8 cellular contexts compared by ENCODE assay signal in genomic region chr17:8220783-8221662, GRCh38. TPM values are rescaled to one million over a fixed set of nuclear protein-coding genes. Genes with fewer than 3 reads are reported as not detected.
A peak's percentile ranks its signal among the peaks of the same experiment; 100 is the strongest.
DNase-seq lines count a peak whose midpoint lies in the region; ATAC-seq and TF ChIP-seq lines count a peak whose summit lies in the region.

No MANE protein-coding gene starts in this region.

- POLR2A ChIA-PET in HEK293 (lab: Yijun Ruan, JAX), result interaction anchor here (1.0 to 9.6 kb wide), 19 partner anchors 12 to 162 kb away, joined by 3 to 218 read pairs (median 9); partner anchors contain the start of genes ALOXE3, AURKB, BORCS6 and CTC1
- POLR2A ChIA-PET in WTC11 (lab: Charles Lee), result interaction anchor here (0.6 to 5.0 kb wide), 9 partner anchors 11 to 101 kb away, joined by 3 to 43 read pairs (median 4); partner anchors contain the start of genes AURKB, BORCS6, CTC1 and PFAS

- peak overlapping the region; percentile 99 for H3K4me3 Mint-ChIP-seq in WTC11

- peak; percentile 12 for ATAC-seq in WTC11

- DNase-seq in AML-193 (lab: John Stamatoyannopoulos, UW) (peak; percentile 27 to 43), NCI-H2227 (lab: John Stamatoyannopoulos, UW; ENCODE audit: unreplicated experiment) (peak; percentile 90), WTC11 (ENCODE audit: low spot score) (peak; percentile 96), mammary epithelial cell (peak; percentile 88), iPS-NIHi7 (ENCODE audit: extremely low spot score) (peak; percentile 61), cortex of kidney (lab: John Stamatoyannopoulos, UW) (no peak)

- H3K9ac ChIP-seq in mammary epithelial cell (ENCODE audit: insufficient read depth, low read length) (peak overlapping the region; percentile 72), skeletal muscle satellite cell (ENCODE audit: low read depth, low read length) (peak overlapping the region; percentile 81)

- H3K36me3 ChIP-seq in HEK293 (ENCODE audit: control insufficient read depth in 2 of 2, insufficient read depth in 1 of 2, low read length in 2 of 2), result no peaks in the 10 kb centered on the region
- no peaks in the 10 kb centered on the region for H3K36me3 ChIP-seq in mammary epithelial cell (ENCODE audit: insufficient read depth, low read length)
- H3K36me3 ChIP-seq in skeletal muscle satellite cell (ENCODE audit: insufficient read depth, low read length), result no peaks in the 10 kb centered on the region

- in situ Hi-C loops in mammary epithelial cell (cut with MboI; ENCODE audit: low sequenced_read_pairs in 2 of 2), result loop anchor here in 1 of 2 donors (5.0 kb wide), 1 partner anchor 34 kb away; no protein-coding TSS in a partner anchor

- H3K4me1 ChIP-seq in HEK293 (ENCODE audit: control insufficient read depth, insufficient read depth, low read length) (peaks cover 5% of the 10 kb centered on the region; the same call in 1 of the 2 replicates), mammary epithelial cell (ENCODE audit: insufficient read depth, low read length) (peaks cover 25% of the 10 kb centered on the region), skeletal muscle satellite cell (ENCODE audit: control insufficient read depth, insufficient read depth, low read length) (peaks cover 16% of the 10 kb centered on the region)

- WGBS in mammary epithelial cell (ENCODE audit: low coverage, missing lambda C conversion rate), result 1% methylated on average over 36 of the region's 45 CpGs

- H3K9me3 Mint-ChIP-seq in WTC11, result no peaks in the 10 kb centered on the region

- H3K9me3 ChIP-seq in HEK293 (ENCODE audit: control insufficient read depth, insufficient read depth, low read depth, low read length), result no peaks in the 10 kb centered on the region
- no peaks in the 10 kb centered on the region for H3K9me3 ChIP-seq in mammary epithelial cell (replicated peaks; ENCODE audit: insufficient read depth, low read length)
- no peaks in the 10 kb centered on the region for H3K9me3 ChIP-seq in skeletal muscle satellite cell (replicated peaks; ENCODE audit: low read length)

- H3K4me1 Mint-ChIP-seq in WTC11, result peaks cover 14% of the 10 kb centered on the region

- intact Hi-C loops in mammary epithelial cell (cut with micrococcal nuclease), result loop anchor here (1.0 to 5.0 kb wide), 3 partner anchors 11 to 149 kb away; partner anchors contain the start of gene AURKB

- dilution Hi-C loops in mammary epithelial cell (cut with HindIII; ENCODE audit: low sequenced_read_pairs), result no loop called here

- H2AFZ ChIP-seq in mammary epithelial cell (ENCODE audit: low read depth, low read length), result peak overlapping the region; percentile 89

- no peaks in the 10 kb centered on the region for H4K20me1 ChIP-seq in mammary epithelial cell (ENCODE audit: insufficient read depth, low read length)

- H3K27ac Mint-ChIP-seq in WTC11, result peak overlapping the region; percentile 99

- H3K27ac ChIP-seq in HEK293 (ENCODE audit: extremely low read depth, low read depth, low read length) (peak overlapping the region; percentile 93), mammary epithelial cell (ENCODE audit: insufficient read depth, low read depth, low read length) (peak overlapping the region; percentile 62)

- H3K27me3 ChIP-seq in mammary epithelial cell (ENCODE audit: insufficient read depth, low read length) (no peaks in the 10 kb centered on the region), skeletal muscle satellite cell (ENCODE audit: control insufficient read depth, insufficient read depth, low read length) (no peaks in the 10 kb centered on the region)

- peak overlapping the region; percentile 84 for H3K4me2 ChIP-seq in mammary epithelial cell (ENCODE audit: insufficient read depth, low read depth, low read length)
- peak overlapping the region; percentile 91 for H3K4me2 ChIP-seq in skeletal muscle satellite cell (ENCODE audit: low read length)

- peak; percentile 79 for TF ChIP-seq CTCF in HEK293 (tag by site-specific recombination; IDR thresholded peaks at IDR 0.05)
- TF ChIP-seq CTCF in WTC11 (IDR thresholded peaks at IDR 0.05), result no peak
- TF ChIP-seq CTCF in mammary epithelial cell (conservative IDR thresholded peaks at IDR 0.05 in 1 of 2, IDR thresholded peaks at IDR 0.05 in 1 of 2; ENCODE audit: extremely low read depth in 1 of 2, insufficient read depth in 1 of 2, low read depth in 1 of 2, low read length in 2 of 2), result no peak

- no TSS peak for BruUV-seq in mammary epithelial cell (replicated peaks; lab: Mats Ljungman, UMichigan)

- H3K4me3 ChIP-seq in HEK293 (ENCODE audit: low read depth, low read length) (peak overlapping the region; percentile 78), mammary epithelial cell (replicated peaks in 1 of 3; ENCODE audit: insufficient read depth in 1 of 3, low read depth in 2 of 3, low read length in 3 of 3) (peak overlapping the region; percentile 50 to 74 (median 60)), skeletal muscle satellite cell (ENCODE audit: low read length) (peak overlapping the region; percentile 98)

- H3K36me3 Mint-ChIP-seq in WTC11, result no peaks in the 10 kb centered on the region

- H3K27me3 Mint-ChIP-seq in WTC11 (ENCODE audit: low read depth), result peaks cover 5% of the 10 kb centered on the region

- H3K79me2 ChIP-seq in mammary epithelial cell (ENCODE audit: insufficient read depth, low read length), result no peaks in the 10 kb centered on the region

- CTCF ChIA-PET in HEK293 (lab: Yijun Ruan, JAX), result interaction anchor here (0.6 to 2.1 kb wide), 11 partner anchors 9 to 1076 kb away, joined by 3 to 15 read pairs (median 4); partner anchors contain the start of gene BORCS6
- CTCF ChIA-PET in WTC11 (lab: Charles Lee), result interaction anchor here (0.8 to 4.0 kb wide), 7 partner anchors 10 to 161 kb away, joined by 3 to 24 read pairs (median 9); partner anchors contain the start of genes AURKB and BORCS6
- CTCF ChIA-PET in mammary epithelial cell (lab: Charles Lee; ENCODE audit: low non-redundant PET), result interaction anchor here (0.6 kb wide), 1 partner anchor 83 kb away, joined by 3 read pairs; no protein-coding TSS in a partner anchor

TF ChIP-seq in HEK293, 187 proteins besides CTCF, POLR2A, EP300 and RAD21 (continues in another document):
- TF ChIP-seq PRDM6 (tag by site-specific recombination; IDR thresholded peaks at IDR 0.05) (peak; percentile 71), ZNF248 (tag by site-specific recombination; IDR thresholded peaks at IDR 0.05) (no peak), ZNF354C (tag by site-specific recombination; IDR thresholded peaks at IDR 0.05; ENCODE audit: borderline replicate concordance, low read depth) (no peak)

TF ChIP-seq in WTC11, 78 proteins besides CTCF, POLR2A, EP300 and RAD21 (continues in another document):
- 0 out of 2 replicates have a peak, but pooled peaks have one; percentile 22 for TF ChIP-seq FOXK1 (CRISPR knock-in tag; IDR thresholded peaks at IDR 0.05)
- TF ChIP-seq GABPB1 (CRISPR knock-in tag; IDR thresholded peaks at IDR 0.05), result peak; percentile 78
- no peak for TF ChIP-seq CBFB (CRISPR knock-in tag; IDR thresholded peaks at IDR 0.05; ENCODE audit: low read depth)
- TF ChIP-seq NFYB (CRISPR knock-in tag; conservative IDR thresholded peaks at IDR 0.05; ENCODE audit: low read depth), result no peak
- TF ChIP-seq JUN (CRISPR knock-in tag; IDR thresholded peaks at IDR 0.05), result peak; percentile 41; the same call in 1 of the 2 replicates
- TF ChIP-seq USF2 (CRISPR knock-in tag; IDR thresholded peaks at IDR 0.05), result peak; percentile 7; the same call in 1 of the 2 replicates
- no peak for TF ChIP-seq FOXP4 (CRISPR knock-in tag; IDR thresholded peaks at IDR 0.05)
- TF ChIP-seq TEAD1 (CRISPR knock-in tag; IDR thresholded peaks at IDR 0.05), result peak; percentile 43; the same call in 1 of the 2 replicates
- no peak for TF ChIP-seq ELF4 (CRISPR knock-in tag; IDR thresholded peaks at IDR 0.05; ENCODE audit: low read depth)

RNA-seq across cellular contexts. Expression of gene AURKB, which starts 10.6 kb away (rescaled TPM):
- total RNA-seq in WTC11 (2021), result 180 to 215 TPM (median 183 TPM) in 3 replicates
- 10 to 100 TPM in 1 of 2 donors, 1 to 10 TPM in 1; 1.8 to 59.3 TPM for total RNA-seq in mammary epithelial cell
- polyA plus RNA-seq in mammary epithelial cell, result 62.1 TPM
- 99.5 TPM for polyA minus RNA-seq in mammary epithelial cell
- total RNA-seq in skeletal muscle satellite cell (2012; rRNA removed), result 11.7 and 17.9 TPM in 2 replicates

RNA-seq across cellular contexts. Expression of gene CTC1, which starts 26.8 kb away (rescaled TPM):
- 36.1 to 42.5 TPM (median 40.4 TPM) in 3 replicates for total RNA-seq in WTC11 (2021)
- 10 to 100 TPM in 1 of 2 donors, 1 to 10 TPM in 1; 6.8 to 24.6 TPM for total RNA-seq in mammary epithelial cell
- polyA plus RNA-seq in mammary epithelial cell, result 11.0 TPM
- 42.8 TPM for polyA minus RNA-seq in mammary epithelial cell
- 2.0 and 4.8 TPM in 2 replicates for total RNA-seq in skeletal muscle satellite cell (2012; rRNA removed)

RNA-seq across cellular contexts. Expression of gene PFAS, which starts 28.1 kb away (rescaled TPM):
- total RNA-seq in WTC11 (2021) (229 to 246 TPM (median 229 TPM) in 3 replicates), mammary epithelial cell (10 to 100 TPM in 1 of 2 donors, 1 to 10 TPM in 1; 8.5 to 31.2 TPM)
- 12.3 TPM for polyA plus RNA-seq in mammary epithelial cell
- polyA minus RNA-seq in mammary epithelial cell, result 76.1 TPM
- total RNA-seq in skeletal muscle satellite cell (2012; rRNA removed), result 53.0 and 58.8 TPM in 2 replicates

RNA-seq across cellular contexts. Expression of gene BORCS6, which starts 31.0 kb away (rescaled TPM):
- total RNA-seq in WTC11 (2021) (5.0 to 5.6 TPM (median 5.1 TPM) in 3 replicates), mammary epithelial cell (1 to 10 TPM; 4.9 to 8.8 TPM)
- polyA plus RNA-seq in mammary epithelial cell, result 6.5 TPM
- polyA minus RNA-seq in mammary epithelial cell, result 3.9 TPM
- 5.5 and 6.1 TPM in 2 replicates for total RNA-seq in skeletal muscle satellite cell (2012; rRNA removed)

RNA-seq across cellular contexts. Expression of gene TMEM107, which starts 44.8 kb away (rescaled TPM):
- 11.3 to 17.2 TPM (median 11.9 TPM) in 3 replicates for total RNA-seq in WTC11 (2021)
- 10 to 100 TPM; 23.8 to 24.0 TPM for total RNA-seq in mammary epithelial cell
- polyA plus RNA-seq in mammary epithelial cell, result 32.2 TPM
- polyA minus RNA-seq in mammary epithelial cell, result 50.2 TPM
- 26.4 and 30.8 TPM in 2 replicates for total RNA-seq in skeletal muscle satellite cell (2012; rRNA removed)
